In genomic region chr14:49896272-49896671, GRCh38 we compare ENCODE assay signal across 8 cellular contexts. TPM values are rescaled to one million over a fixed set of nuclear protein-coding genes. Genes with fewer than 3 reads are reported as not detected.
DNase-seq lines count a peak whose midpoint lies in the region; ATAC-seq, FAIRE-seq and TF ChIP-seq lines count a peak whose summit lies in the region.
"Not testable (repeated sequence)": the region's sequence is repeated elsewhere in the genome, so short reads cannot be mapped to it uniquely, and the experiment has no call there.

No MANE protein-coding gene starts in this region.

- CTCF ChIA-PET in AG04450 (lab: Charles Lee) (interaction anchor here (0.6 to 1.9 kb wide), 4 partner anchors 30 to 34 kb away, joined by 3 to 7 read pairs (median 6); no protein-coding TSS in a partner anchor), PC-9 (lab: Charles Lee) (interaction anchor here (0.6 to 1.5 kb wide), 3 partner anchors 29 to 166 kb away, joined by 3 to 12 read pairs (median 3); no protein-coding TSS in a partner anchor)

- POLR2A ChIA-PET in AG04450 (lab: Yijun Ruan, JAX) = not testable (repeated sequence)
- POLR2A ChIA-PET in PC-9 (lab: Charles Lee; ENCODE audit: unreplicated experiment) = interaction anchor here (0.6 kb wide), 2 partner anchors 67 to 78 kb away, joined by 3 to 4 read pairs; no protein-coding TSS in a partner anchor

- not testable (repeated sequence) for TF ChIP-seq CTCF in AG04450 (IDR thresholded peaks at IDR 0.05; ENCODE audit: low read depth, low read length); PC-9 (conservative IDR thresholded peaks at IDR 0.05); hepatocyte (IDR thresholded peaks at IDR 0.05; ENCODE audit: poor library complexity); nephron (IDR thresholded peaks at IDR 0.05; ENCODE audit: unreplicated experiment in 3 of 3)

- peaks cover 38% of the 10 kb centered on the region for H3K4me1 ChIP-seq in PC-9 (replicated peaks; ENCODE audit: insufficient read depth)
- peaks cover 25% of the 10 kb centered on the region for H3K4me1 ChIP-seq in hepatocyte (ENCODE audit: insufficient read depth)

- not testable (repeated sequence) for ATAC-seq in activated T-helper 17 cell treated with anti-CD3 and anti-CD28 coated beads, Interleukin-2, amount 50 U/mL, for 72 hours (replicated peaks); stimulated activated naive B cell treated with anti-CD40 and anti-IgM and Interleukin-4, amounts not matched to agents 10 μg/mL and 1 μg/mL and 100 μg/mL, for 72 hours (replicated peaks)

- H2AFZ ChIP-seq in PC-9, hepatocyte: not testable (repeated sequence)

- not testable (repeated sequence) for TF ChIP-seq POLR2A in H54 (IDR thresholded peaks at IDR 0.05; ENCODE audit: low read depth, low read length)

- intact Hi-C loops in PC-9 (cut with micrococcal nuclease; ENCODE audit: unreplicated experiment) = not testable (repeated sequence)
- intact Hi-C loops in dendritic cell treated with granulocyte-macrophage colony-stimulating factor and Interleukin-4, amounts not matched to agents 40 ng/mL and 50 ng/mL, for 4 days (cut with micrococcal nuclease) = loop anchor here (5.0 kb wide), 1 partner anchor 36 kb away; no protein-coding TSS in a partner anchor

- not testable (repeated sequence) for H3K9me3 ChIP-seq in AG04450 (ENCODE audit: control insufficient read depth, insufficient read depth, low read length); PC-9 (ENCODE audit: insufficient read depth, low read depth); hepatocyte (ENCODE audit: low read depth)

- not testable (repeated sequence) for DNase-seq in AG04450 (ENCODE audit: low read depth, low spot score); H54 (ENCODE audit: insufficient read length, low spot score); PC-9; hepatocyte (ENCODE audit: low spot score); stimulated activated naive B cell treated with anti-CD40 and anti-IgM and Interleukin-4, amounts not matched to agents 10 μg/mL and 1 μg/mL and 100 μg/mL, for 72 hours

- not testable (repeated sequence) for H3K27ac ChIP-seq in AG04450 (ENCODE audit: low read depth, low read length)
- peak overlapping the region; percentile 96 for H3K27ac ChIP-seq in PC-9
- H3K27ac ChIP-seq in hepatocyte = peak overlapping the region; percentile 22

- not testable (repeated sequence) for H3K27me3 Mint-ChIP-seq in activated T-helper 17 cell treated with anti-CD3 and anti-CD28 coated beads, Interleukin-2, amount 50 U/mL, for 72 hours; dendritic cell treated with granulocyte-macrophage colony-stimulating factor and Interleukin-4, amounts not matched to agents 40 ng/mL and 50 ng/mL, for 4 days; nephron (ENCODE audit: low read depth); stimulated activated naive B cell treated with anti-CD40 and anti-IgM and Interleukin-4, amounts not matched to agents 10 μg/mL and 1 μg/mL and 100 μg/mL, for 72 hours

- not testable (repeated sequence) for H3K27me3 ChIP-seq in AG04450 (ENCODE audit: control insufficient read depth, insufficient read depth, low read length); PC-9 (ENCODE audit: insufficient read depth, low read depth); hepatocyte

- H3F3A ChIP-seq in PC-9 (ENCODE audit: insufficient read depth, low read depth) = peaks cover 38% of the 10 kb centered on the region

- H3K79me2 ChIP-seq in PC-9 (ENCODE audit: low read depth) = peaks cover 86% of the 10 kb centered on the region
- peaks cover 60% of the 10 kb centered on the region for H3K79me2 ChIP-seq in hepatocyte

- H3K36me3 ChIP-seq in PC-9 (ENCODE audit: low read depth) = peaks cover 27% of the 10 kb centered on the region
- H3K36me3 ChIP-seq in hepatocyte (replicated peaks; ENCODE audit: insufficient read depth, low read depth) = not testable (repeated sequence)

- FAIRE-seq in H54 (lab: Jason Lieb, UNC) = peak; percentile 20

- H3K36me3 Mint-ChIP-seq in activated T-helper 17 cell treated with anti-CD3 and anti-CD28 coated beads, Interleukin-2, amount 50 U/mL, for 72 hours (ENCODE audit: low read depth) = peaks cover 90% of the 10 kb centered on the region
- H3K36me3 Mint-ChIP-seq in dendritic cell treated with granulocyte-macrophage colony-stimulating factor and Interleukin-4, amounts not matched to agents 40 ng/mL and 50 ng/mL, for 4 days (ENCODE audit: low read depth) = peaks cover 66% of the 10 kb centered on the region
- peaks cover 40% of the 10 kb centered on the region for H3K36me3 Mint-ChIP-seq in nephron (ENCODE audit: low read depth)
- peaks cover 52 to 62% of the 10 kb centered on the region in 2 donors for H3K36me3 Mint-ChIP-seq in stimulated activated naive B cell treated with anti-CD40 and anti-IgM and Interleukin-4, amounts not matched to agents 10 μg/mL and 1 μg/mL and 100 μg/mL, for 72 hours

- H3K9me2 ChIP-seq in PC-9 (ENCODE audit: insufficient read depth); hepatocyte (replicated peaks; ENCODE audit: insufficient read depth): not testable (repeated sequence)

- H3K4me3 ChIP-seq in AG04450 (ENCODE audit: low read depth, low read length) (peak overlapping the region; percentile 95), PC-9 (peak overlapping the region; percentile 99), hepatocyte (peak overlapping the region; percentile 76)

- H3K4me1 Mint-ChIP-seq in activated T-helper 17 cell treated with anti-CD3 and anti-CD28 coated beads, Interleukin-2, amount 50 U/mL, for 72 hours = peaks cover 17% of the 10 kb centered on the region
- H3K4me1 Mint-ChIP-seq in dendritic cell treated with granulocyte-macrophage colony-stimulating factor and Interleukin-4, amounts not matched to agents 40 ng/mL and 50 ng/mL, for 4 days (ENCODE audit: low read depth) = peaks cover 42% of the 10 kb centered on the region
- peaks cover 42% of the 10 kb centered on the region for H3K4me1 Mint-ChIP-seq in nephron
- H3K4me1 Mint-ChIP-seq in stimulated activated naive B cell treated with anti-CD40 and anti-IgM and Interleukin-4, amounts not matched to agents 10 μg/mL and 1 μg/mL and 100 μg/mL, for 72 hours = peaks cover 15 to 45% of the 10 kb centered on the region in 2 donors

- H3K9me3 Mint-ChIP-seq in activated T-helper 17 cell treated with anti-CD3 and anti-CD28 coated beads, Interleukin-2, amount 50 U/mL, for 72 hours; dendritic cell treated with granulocyte-macrophage colony-stimulating factor and Interleukin-4, amounts not matched to agents 40 ng/mL and 50 ng/mL, for 4 days; nephron; stimulated activated naive B cell treated with anti-CD40 and anti-IgM and Interleukin-4, amounts not matched to agents 10 μg/mL and 1 μg/mL and 100 μg/mL, for 72 hours: not testable (repeated sequence)

- H3K4me2 ChIP-seq in PC-9 = peak overlapping the region; percentile 97
- peak overlapping the region; percentile 77 for H3K4me2 ChIP-seq in hepatocyte

- peak overlapping the region; percentile 91 for H3K4me3 Mint-ChIP-seq in activated T-helper 17 cell treated with anti-CD3 and anti-CD28 coated beads, Interleukin-2, amount 50 U/mL, for 72 hours
- H3K4me3 Mint-ChIP-seq in dendritic cell treated with granulocyte-macrophage colony-stimulating factor and Interleukin-4, amounts not matched to agents 40 ng/mL and 50 ng/mL, for 4 days = peak overlapping the region; percentile 83
- peak overlapping the region; percentile 92 to 96 (median 96) for H3K4me3 Mint-ChIP-seq in nephron
- H3K4me3 Mint-ChIP-seq in stimulated activated naive B cell treated with anti-CD40 and anti-IgM and Interleukin-4, amounts not matched to agents 10 μg/mL and 1 μg/mL and 100 μg/mL, for 72 hours = peak overlapping the region; percentile 83 to 91

- not testable (repeated sequence) for BruUV-seq in PC-9 (replicated peaks; lab: Mats Ljungman, UMichigan)

- peak overlapping the region; percentile 100 for H3K27ac Mint-ChIP-seq in activated T-helper 17 cell treated with anti-CD3 and anti-CD28 coated beads, Interleukin-2, amount 50 U/mL, for 72 hours
- peak overlapping the region; percentile 99 for H3K27ac Mint-ChIP-seq in dendritic cell treated with granulocyte-macrophage colony-stimulating factor and Interleukin-4, amounts not matched to agents 40 ng/mL and 50 ng/mL, for 4 days
- H3K27ac Mint-ChIP-seq in nephron = peak overlapping the region in 1 of 3 experiments; percentile 31
- H3K27ac Mint-ChIP-seq in stimulated activated naive B cell treated with anti-CD40 and anti-IgM and Interleukin-4, amounts not matched to agents 10 μg/mL and 1 μg/mL and 100 μg/mL, for 72 hours = peak overlapping the region; percentile 98

- peaks cover 28% of the 10 kb centered on the region for H4K20me1 ChIP-seq in PC-9 (ENCODE audit: insufficient read depth)
- H4K20me1 ChIP-seq in hepatocyte (ENCODE audit: insufficient read depth, poor library complexity, severe bottlenecking) = peaks cover 35% of the 10 kb centered on the region

RNA-seq across cellular contexts. Expression of gene ARF6, which starts 3.4 kb away (rescaled TPM):
- polyA plus RNA-seq in AG04450 (2011; rRNA removed) = 27.1 and 28.0 TPM in 2 replicates
- polyA minus RNA-seq in AG04450 (2011; rRNA and poly(A)+ RNA removed) = 26.8 and 28.1 TPM in 2 replicates
- 46.8 and 65.3 TPM in 2 replicates for total RNA-seq in PC-9 (2021)
- 100 to 1,000 TPM; 161 to 163 TPM for total RNA-seq in activated T-helper 17 cell treated with anti-CD3 and anti-CD28 coated beads, Interleukin-2, amount 50 U/mL, for 72 hours
- 64.8 and 67.6 TPM in 2 replicates for total RNA-seq in hepatocyte
- polyA plus RNA-seq in hepatocyte = 52.1 and 53.9 TPM in 2 replicates

RNA-seq across cellular contexts. Expression of gene NEMF, which starts 43.7 kb away (rescaled TPM):
- polyA plus RNA-seq in AG04450 (2011; rRNA removed) = 39.8 and 48.6 TPM in 2 replicates
- polyA minus RNA-seq in AG04450 (2011; rRNA and poly(A)+ RNA removed) = 66.8 and 104 TPM in 2 replicates
- 49.7 and 67.6 TPM in 2 replicates for total RNA-seq in PC-9 (2021)
- total RNA-seq in activated T-helper 17 cell treated with anti-CD3 and anti-CD28 coated beads, Interleukin-2, amount 50 U/mL, for 72 hours = 10 to 100 TPM; 79.9 to 86.6 TPM
- total RNA-seq in hepatocyte = 34.0 and 62.9 TPM in 2 replicates
- polyA plus RNA-seq in hepatocyte = 49.5 and 69.9 TPM in 2 replicates
